In genomic region chr5:138148811-138149210, GRCh38 we compare ENCODE assay signal across 10 cellular contexts. TPM values are rescaled to one million over a fixed set of nuclear protein-coding genes. Genes with fewer than 3 reads are reported as not detected.
DNase-seq lines count a peak whose midpoint lies in the region; ATAC-seq and TF ChIP-seq lines count a peak whose summit lies in the region.
"Had no signal": no experiment of that assay in that cellular context is flagged by ENCODE, and none has a peak within 500 bp of the region (broad histone marks: within the 10 kb centered on the region; RNA-seq: fewer than 3 reads in every experiment).

No MANE protein-coding gene starts in this region.

- no peaks in the 10 kb centered on the region for H3K27me3 ChIP-seq in breast epithelium
- no peaks in the 10 kb centered on the region for H3K27me3 ChIP-seq in heart left ventricle
- H3K27me3 ChIP-seq in trophoblast cell (ENCODE audit: insufficient read depth, low read length), result no peaks in the 10 kb centered on the region
- no peaks in the 10 kb centered on the region for H3K27me3 ChIP-seq in H9 (ENCODE audit: insufficient read depth, low read length)

- no peak overlapping the region for H3K4ac ChIP-seq in trophoblast cell (ENCODE audit: low read depth, low read length)
- H3K4ac ChIP-seq in H9 (ENCODE audit: low read depth, low read length), result no peak overlapping the region

- CTCF ChIA-PET in MCF 10A (lab: Yijun Ruan, JAX), result interaction anchor here (0.6 to 5.3 kb wide), 16 partner anchors 10 to 625 kb away, joined by 3 to 27 read pairs (median 3); no protein-coding TSS in a partner anchor

- no peaks in the 10 kb centered on the region for H3K23me2 ChIP-seq in H9 (ENCODE audit: insufficient read length, low read depth, low read length, poor library complexity, severe bottlenecking)

- no peak overlapping the region for H4K5ac ChIP-seq in H9 (ENCODE audit: insufficient read length, low read depth, low read length)

- H3K27ac Mint-ChIP-seq in MCF 10A (ENCODE audit: low read depth, unreplicated experiment) (no peak overlapping the region), H9 (no peak overlapping the region)

- H2BK20ac ChIP-seq in H9 (ENCODE audit: low read depth, low read length, poor library complexity, severe bottlenecking), result no peak overlapping the region

- H3K27me3 Mint-ChIP-seq in MCF 10A (ENCODE audit: insufficient read depth, unreplicated experiment) (no peaks in the 10 kb centered on the region), H9 (ENCODE audit: low read depth) (peaks cover 2% of the 10 kb centered on the region; the same call in 1 of the 2 replicates)

- no peaks in the 10 kb centered on the region for H4K20me1 ChIP-seq in H9 (ENCODE audit: control insufficient read depth, insufficient read depth, insufficient read length)

- H3K36me3 ChIP-seq in breast epithelium, result no peaks in the 10 kb centered on the region
- no peaks in the 10 kb centered on the region for H3K36me3 ChIP-seq in heart left ventricle
- H3K36me3 ChIP-seq in trophoblast cell (ENCODE audit: control insufficient read depth in 1 of 2, insufficient read depth in 2 of 2, low read length in 2 of 2), result no peaks in the 10 kb centered on the region

- H2BK15ac ChIP-seq in H9 (ENCODE audit: low read depth, low read length), result no peak overlapping the region

- no peak overlapping the region for H3K4me3 ChIP-seq in breast epithelium
- H3K4me3 ChIP-seq in heart left ventricle, result no peak overlapping the region
- no peak overlapping the region for H3K4me3 ChIP-seq in trophoblast cell (ENCODE audit: low read depth, low read length)

- TF ChIP-seq POLR2A in breast epithelium (IDR thresholded peaks at IDR 0.05) (no peak), heart left ventricle (IDR thresholded peaks at IDR 0.05) (no peak)

- no peak overlapping the region for H2BK5ac ChIP-seq in trophoblast cell (ENCODE audit: low read depth, low read length, poor library complexity)
- no peak overlapping the region for H2BK5ac ChIP-seq in H9 (ENCODE audit: insufficient read length, low read length)

- no peak overlapping the region for H3K56ac ChIP-seq in H9 (ENCODE audit: insufficient read length, low read depth, low read length)

- no peaks in the 10 kb centered on the region for H3K79me2 ChIP-seq in trophoblast cell (ENCODE audit: control insufficient read depth, insufficient read depth, low read length, poor library complexity)
- H3K79me2 ChIP-seq in H9 (ENCODE audit: insufficient read depth, low read length), result no peaks in the 10 kb centered on the region

- no peak overlapping the region for H2BK12ac ChIP-seq in trophoblast cell (ENCODE audit: low read length)
- H2BK12ac ChIP-seq in H9 (ENCODE audit: insufficient read length, low read depth, low read length), result no peak overlapping the region

- no peak overlapping the region for H3T11ph ChIP-seq in H9 (ENCODE audit: low read length)

- BruUV-seq in MCF 10A (replicated peaks; lab: Mats Ljungman, UMichigan), result no TSS peak

- H4K8ac ChIP-seq in trophoblast cell (ENCODE audit: low read depth, low read length), result no peak overlapping the region
- H4K8ac ChIP-seq in H9 (replicated peaks; ENCODE audit: insufficient read length, low read depth, low read length), result no peak overlapping the region

- no peaks in the 10 kb centered on the region for H3K79me1 ChIP-seq in trophoblast cell (ENCODE audit: low read length)
- H3K79me1 ChIP-seq in H9 (ENCODE audit: insufficient read depth, low read depth, low read length, poor library complexity, severe bottlenecking), result no peaks in the 10 kb centered on the region

- no peak overlapping the region for H2BK120ac ChIP-seq in trophoblast cell (ENCODE audit: insufficient read depth, low read length, poor library complexity)
- H2BK120ac ChIP-seq in H9 (ENCODE audit: low read depth, low read length, poor library complexity, severe bottlenecking), result no peak overlapping the region

- H4K12ac ChIP-seq in trophoblast cell (ENCODE audit: low read depth, low read length), result no peak overlapping the region

- TF ChIP-seq CTCF in MCF 10A (IDR thresholded peaks at IDR 0.05; ENCODE audit: unreplicated experiment) (no peak), breast epithelium (IDR thresholded peaks at IDR 0.05) (no peak), heart left ventricle (IDR thresholded peaks at IDR 0.05) (no peak), H9 (conservative IDR thresholded peaks at IDR 0.05) (no peak)

- intact Hi-C loops in MCF 10A (cut with micrococcal nuclease) (no loop called here), breast epithelium (cut with DNase I; ENCODE audit: low total_unique reads) (no loop called here), heart left ventricle (cut with DNase I) (no loop called here)

- H3K4me1 Mint-ChIP-seq in MCF 10A (ENCODE audit: insufficient read depth, unreplicated experiment) (no peaks in the 10 kb centered on the region), H9 (no peaks in the 10 kb centered on the region)

- no peak overlapping the region for H2AFZ ChIP-seq in trophoblast cell (ENCODE audit: insufficient read depth, low read length, poor library complexity)
- H2AFZ ChIP-seq in H9 (ENCODE audit: low read length), result no peak overlapping the region

- POLR2A ChIA-PET in MCF 10A (lab: Yijun Ruan, JAX), result interaction anchor here (0.9 to 3.9 kb wide), 4 partner anchors 10 to 394 kb away, joined by 3 to 30 read pairs (median 5); partner anchors contain the start of genes BRD8, KIF20A and NME5

- H3K14ac ChIP-seq in trophoblast cell (ENCODE audit: low read length), result no peak overlapping the region
- no peak overlapping the region for H3K14ac ChIP-seq in H9 (ENCODE audit: insufficient read depth, low read length)

- H3K9ac ChIP-seq in trophoblast cell (ENCODE audit: low read length) (no peak overlapping the region), H9 (ENCODE audit: extremely low read depth, insufficient read length, low read length) (no peak overlapping the region)

- H3K4me1 ChIP-seq in breast epithelium, result no peaks in the 10 kb centered on the region
- H3K4me1 ChIP-seq in heart left ventricle, result no peaks in the 10 kb centered on the region
- no peaks in the 10 kb centered on the region for H3K4me1 ChIP-seq in trophoblast cell (ENCODE audit: control insufficient read depth in 1 of 2, insufficient read depth in 2 of 2, low read length in 2 of 2)
- no peaks in the 10 kb centered on the region for H3K4me1 ChIP-seq in H9 (ENCODE audit: insufficient read depth, low read length)

- H3K4me3 Mint-ChIP-seq in MCF 10A (ENCODE audit: unreplicated experiment) (no peak overlapping the region), H9 (no peak overlapping the region)

- no peak overlapping the region for H3K4me2 ChIP-seq in trophoblast cell (ENCODE audit: low read length)
- no peak overlapping the region for H3K4me2 ChIP-seq in H9 (ENCODE audit: insufficient read depth, insufficient read length, low read length)

- no peak overlapping the region for H3K23ac ChIP-seq in trophoblast cell (ENCODE audit: low read length)
- no peak overlapping the region for H3K23ac ChIP-seq in H9 (ENCODE audit: insufficient read length, low read depth, low read length)

- H2AK5ac ChIP-seq in trophoblast cell (ENCODE audit: low read length) (no peak overlapping the region), H9 (ENCODE audit: insufficient read length, low read length) (no peak overlapping the region)

- H3K27ac ChIP-seq in breast epithelium, result no peak overlapping the region
- no peak overlapping the region for H3K27ac ChIP-seq in heart left ventricle
- no peak overlapping the region for H3K27ac ChIP-seq in trophoblast cell (ENCODE audit: low read depth, low read length)
- no peak overlapping the region for H3K27ac ChIP-seq in H9 (ENCODE audit: insufficient read length, low read depth, low read length)
- H3K27ac ChIP-seq: VCaP had no signal

- H3K18ac ChIP-seq in trophoblast cell (ENCODE audit: low read length) (no peak overlapping the region), H9 (ENCODE audit: insufficient read length, low read depth, low read length) (no peak overlapping the region)

- DNase-seq in MCF 10A (ENCODE audit: unreplicated experiment), result peak; percentile 94
- no peak for DNase-seq in breast epithelium (ENCODE audit: low spot score in 2 of 2)
- DNase-seq in amniotic epithelial cell (ENCODE audit: low read depth), result peak; percentile 70
- DNase-seq in heart left ventricle, result peak in 3 of 5 donors; percentile 29 to 43 (median 40)
- no peak for DNase-seq in trophoblast cell
- no peak for DNase-seq in H9
- DNase-seq in NOMO-1 (lab: John Stamatoyannopoulos, UW; ENCODE audit: unreplicated experiment in 2 of 2), result no peak

- H4K91ac ChIP-seq in trophoblast cell (ENCODE audit: low read depth, low read length) (no peak overlapping the region), H9 (ENCODE audit: insufficient read length, low read depth, low read length) (no peak overlapping the region)

- peak in 3 of 4 donors; percentile 75 to 89 (median 80) for ATAC-seq in heart left ventricle
- ATAC-seq in HG03432 (IDR thresholded peaks at IDR 0.05; ENCODE audit: unreplicated experiment), result no peak

- no peaks in the 10 kb centered on the region for H3K36me3 Mint-ChIP-seq in MCF 10A (ENCODE audit: insufficient read depth, unreplicated experiment)
- H3K36me3 Mint-ChIP-seq in H9 (ENCODE audit: insufficient read depth in 1 of 3, low read depth in 3 of 3), result no peaks in the 10 kb centered on the region; a peak in 1 of 7 replicates

- 32 to 50% (median 44%) methylated on average over 1 of the region's 1 CpG for WGBS in heart left ventricle, 4 donors
- no CpG with 5 or more reads among the region's 1 CpG for WGBS in trophoblast cell (ENCODE audit: extremely low coverage, insufficient coverage, insufficient read length)
- WGBS in H9 (ENCODE audit: extremely low coverage, insufficient read length, low lambda C conversion rate), result no CpG with 5 or more reads among the region's 1 CpG

- H3K9me3 Mint-ChIP-seq in MCF 10A (ENCODE audit: unreplicated experiment), result no peaks in the 10 kb centered on the region
- no peaks in the 10 kb centered on the region for H3K9me3 Mint-ChIP-seq in H9

- H3K9me3 ChIP-seq in breast epithelium, result no peaks in the 10 kb centered on the region
- no peaks in the 10 kb centered on the region for H3K9me3 ChIP-seq in heart left ventricle
- H3K9me3 ChIP-seq in trophoblast cell (ENCODE audit: insufficient read depth, low read depth, low read length), result no peaks in the 10 kb centered on the region
- no peaks in the 10 kb centered on the region for H3K9me3 ChIP-seq in H9 (ENCODE audit: control insufficient read depth, low read depth, low read length)

RNA-seq across cellular contexts. Expression of gene NME5, which starts 9.6 kb away (rescaled TPM):
- total RNA-seq in MCF 10A (2022) (1.0 TPM in 1 of 2 replicates, not detected in the other), breast epithelium (1 to 10 TPM; 1.9 to 3.9 (median 2.5) TPM), heart left ventricle (1 to 10 TPM in 8 of 9 donors, under 1 TPM in 1; 0.50 to 5.1 (median 3.4) TPM), H9 (2021) (0.66 and 0.96 TPM in 2 replicates)
- polyA plus RNA-seq in heart left ventricle, result 1 to 10 TPM; 2.8 to 4.2 TPM
- polyA plus RNA-seq in trophoblast cell (2013), result 0.60 and 0.63 TPM in 2 replicates
- total RNA-seq: skeletal muscle tissue had no signal

RNA-seq across cellular contexts. Expression of gene BRD8, which starts 29.6 kb away (rescaled TPM):
- 93.4 and 108 TPM in 2 replicates for total RNA-seq in MCF 10A (2022)
- total RNA-seq in breast epithelium, result 10 to 100 TPM; 28.6 to 90.4 (median 69.5) TPM
- total RNA-seq in heart left ventricle, result 10 to 100 TPM; 16.6 to 30.2 (median 23.0) TPM
- 10 to 100 TPM; 17.6 to 22.6 TPM for polyA plus RNA-seq in heart left ventricle
- polyA plus RNA-seq in trophoblast cell (2013), result 33.6 and 34.0 TPM in 2 replicates
- total RNA-seq in H9 (2021), result 67.9 and 69.1 TPM in 2 replicates

RNA-seq across cellular contexts. Expression of gene KIF20A, which starts 30.1 kb away (rescaled TPM):
- total RNA-seq in MCF 10A (2022) (19.0 and 30.6 TPM in 2 replicates), breast epithelium (1 to 10 TPM in 1 of 3 donors, under 1 TPM in 1, not detected in 1; 0.29 to 2.1 TPM), heart left ventricle (10 to 100 TPM in 1 of 9 donors, 1 to 10 TPM in 2, under 1 TPM in 5, not detected in 1; 0.14 to 12.2 (median 0.79) TPM), H9 (2021) (65.2 and 67.1 TPM in 2 replicates)
- under 1 TPM in 1 of 2 donors, not detected in 1; 0.12 TPM for polyA plus RNA-seq in heart left ventricle
- 38.3 and 43.0 TPM in 2 replicates for polyA plus RNA-seq in trophoblast cell (2013)

Comparison
In these comparisons a context has a peak if more than half of its experiments do, and no peak if none do; other contexts are left out.
1. DNase-seq: peak in MCF 10A (single experiment), amniotic epithelial cell (single experiment) and heart left ventricle (3 of 5); none in breast epithelium (0 of 2), trophoblast cell (0 of 2), H9 (single experiment) and NOMO-1 (0 of 2).